8 cellular contexts compared by ENCODE assay signal in genomic region chr4:152398060-152398459, GRCh38.
DNase-seq lines count a peak whose midpoint lies in the region; ATAC-seq lines count a peak whose summit lies in the region.

No MANE protein-coding gene starts in this region.

- no peak overlapping the region for H3K4me3 Mint-ChIP-seq in activated T-helper 1 cell treated with anti-CD3 and anti-CD28 coated beads, Interleukin-12 subunit alpha, Interleukin-12 subunit beta, Interleukin-2, Interleukin-4 antibody, amounts not matched to agents 30 ng/mL and 10 ng/mL and 1 ng/mL, durations not matched to agents 14 hours and 24 hours and 36 hours
- no peak overlapping the region for H3K4me3 Mint-ChIP-seq in effector memory CD8-positive, alpha-beta T cell

- no peak for ATAC-seq in effector memory CD8-positive, alpha-beta T cell (replicated peaks)

- no peaks in the 10 kb centered on the region for H3K9me3 Mint-ChIP-seq in activated T-helper 1 cell treated with anti-CD3 and anti-CD28 coated beads, Interleukin-12 subunit alpha, Interleukin-12 subunit beta, Interleukin-2, Interleukin-4 antibody, amounts not matched to agents 30 ng/mL and 10 ng/mL and 1 ng/mL, durations not matched to agents 14 hours and 24 hours and 36 hours
- no peaks in the 10 kb centered on the region for H3K9me3 Mint-ChIP-seq in effector memory CD8-positive, alpha-beta T cell

- no peak overlapping the region for H3K27ac Mint-ChIP-seq in activated T-helper 1 cell treated with anti-CD3 and anti-CD28 coated beads, Interleukin-12 subunit alpha, Interleukin-12 subunit beta, Interleukin-2, Interleukin-4 antibody, amounts not matched to agents 30 ng/mL and 10 ng/mL and 1 ng/mL, durations not matched to agents 14 hours and 24 hours and 36 hours
- no peak overlapping the region for H3K27ac Mint-ChIP-seq in effector memory CD8-positive, alpha-beta T cell

- no peaks in the 10 kb centered on the region for H3K27me3 Mint-ChIP-seq in activated T-helper 1 cell treated with anti-CD3 and anti-CD28 coated beads, Interleukin-12 subunit alpha, Interleukin-12 subunit beta, Interleukin-2, Interleukin-4 antibody, amounts not matched to agents 30 ng/mL and 10 ng/mL and 1 ng/mL, durations not matched to agents 14 hours and 24 hours and 36 hours (ENCODE audit: insufficient read depth)
- no peaks in the 10 kb centered on the region for H3K27me3 Mint-ChIP-seq in effector memory CD8-positive, alpha-beta T cell

- peaks cover 24% of the 10 kb centered on the region for H3K36me3 Mint-ChIP-seq in activated T-helper 1 cell treated with anti-CD3 and anti-CD28 coated beads, Interleukin-12 subunit alpha, Interleukin-12 subunit beta, Interleukin-2, Interleukin-4 antibody, amounts not matched to agents 30 ng/mL and 10 ng/mL and 1 ng/mL, durations not matched to agents 14 hours and 24 hours and 36 hours (ENCODE audit: low read depth)
- H3K36me3 Mint-ChIP-seq in effector memory CD8-positive, alpha-beta T cell (ENCODE audit: insufficient read depth): no peaks in the 10 kb centered on the region

- H3K4me1 Mint-ChIP-seq in activated T-helper 1 cell treated with anti-CD3 and anti-CD28 coated beads, Interleukin-12 subunit alpha, Interleukin-12 subunit beta, Interleukin-2, Interleukin-4 antibody, amounts not matched to agents 30 ng/mL and 10 ng/mL and 1 ng/mL, durations not matched to agents 14 hours and 24 hours and 36 hours (ENCODE audit: low read depth): peaks cover 37% of the 10 kb centered on the region
- H3K4me1 Mint-ChIP-seq in effector memory CD8-positive, alpha-beta T cell (ENCODE audit: low read depth in 2 of 2): peaks cover 17 to 42% of the 10 kb centered on the region in 2 donors

- intact Hi-C loops in activated T-helper 1 cell treated with anti-CD3 and anti-CD28 coated beads, Interleukin-12 subunit alpha, Interleukin-12 subunit beta, Interleukin-2, Interleukin-4 antibody, amounts not matched to agents 30 ng/mL and 10 ng/mL and 1 ng/mL, durations not matched to agents 14 hours and 24 hours and 36 hours (cut with micrococcal nuclease): loop anchor here (5.0 kb wide), 1 partner anchor 1036 kb away; no protein-coding TSS in a partner anchor

- DNase-seq in AML-193 (lab: John Stamatoyannopoulos, UW) (peak; percentile 41 to 50), HCEC 1CT (peak; percentile 16), SK-N-DZ (ENCODE audit: low spot score) (peak; percentile 5), iPS-NIHi11 (ENCODE audit: low spot score) (peak; percentile 14), NCI-H1930 (lab: John Stamatoyannopoulos, UW) (no peak), 8988T (no peak)
- no peak for DNase-seq in activated T-helper 1 cell treated with anti-CD3 and anti-CD28 coated beads, Interleukin-12 subunit alpha, Interleukin-12 subunit beta, Interleukin-2, Interleukin-4 antibody, amounts not matched to agents 30 ng/mL and 10 ng/mL and 1 ng/mL, durations not matched to agents 14 hours and 24 hours and 36 hours (ENCODE audit: low spot score)
- no peak for DNase-seq in effector memory CD8-positive, alpha-beta T cell

Comparison
In these comparisons a context has a peak if more than half of its experiments do, and no peak if none do; other contexts are left out.
1. DNase-seq: peak in AML-193 (2 of 2), HCEC 1CT (single experiment), SK-N-DZ (single experiment) and iPS-NIHi11 (single experiment); none in NCI-H1930 (0 of 2), activated T-helper 1 cell treated with anti-CD3 and anti-CD28 coated beads, Interleukin-12 subunit alpha, Interleukin-12 subunit beta, Interleukin-2, Interleukin-4 antibody, amounts not matched to agents 30 ng/mL and 10 ng/mL and 1 ng/mL, durations not matched to agents 14 hours and 24 hours and 36 hours (single experiment), 8988T (single experiment) and effector memory CD8-positive, alpha-beta T cell (0 of 3).